1 cellular context compared by ENCODE assay signal in genomic region chr18:48676756-48677368, GRCh38.
TF ChIP-seq lines count a peak whose summit lies in the region.

No MANE protein-coding gene starts in this region.

TF ChIP-seq in WTC11, 78 proteins besides CTCF, POLR2A, EP300 and RAD21 (continued from another document):
- TF ChIP-seq AR (CRISPR knock-in tag; IDR thresholded peaks at IDR 0.05) (no peak), TP53 (CRISPR knock-in tag; IDR thresholded peaks at IDR 0.05) (no peak), ATF6 (CRISPR knock-in tag; IDR thresholded peaks at IDR 0.05) (no peak), ZNF396 (CRISPR knock-in tag; IDR thresholded peaks at IDR 0.05; ENCODE audit: borderline replicate concordance) (no peak), ZNF138 (CRISPR knock-in tag; conservative IDR thresholded peaks at IDR 0.05) (no peak), ZBTB43 (CRISPR knock-in tag; IDR thresholded peaks at IDR 0.05) (no peak), PRDM15 (CRISPR knock-in tag; IDR thresholded peaks at IDR 0.05) (no peak), ARID4B (CRISPR knock-in tag; IDR thresholded peaks at IDR 0.05; ENCODE audit: borderline replicate concordance) (no peak), USF2 (CRISPR knock-in tag; IDR thresholded peaks at IDR 0.05) (no peak)
TF ChIP-seq in WTC11: peak in this region for 0.
